In genomic region chr21:46316708-46317324, GRCh38 we compare ENCODE assay signal across 24 cellular contexts.
"Had no signal": no experiment of that assay in that cellular context is flagged by ENCODE, and none has a peak within 500 bp of the region (broad histone marks: within the 10 kb centered on the region; RNA-seq: fewer than 3 reads in every experiment).

No MANE protein-coding gene starts in this region.

- ATAC-seq: activated T-helper 17 cell treated with anti-CD3 and anti-CD28 coated beads, Interleukin-2, amount 50 U/mL, for 72 hours; PC-3; SK-N-SH treated with all-trans-retinoic acid at 6 μM for 48 hours had no signal

- H3K36me3 ChIP-seq: brain microvascular endothelial cell, cardiac muscle cell had no signal

- H3K4me3 ChIP-seq: cardiac muscle cell, SJSA1 had no signal

- H3K9me3 Mint-ChIP-seq: activated B cell treated with CpG ODN at 0.5 μM for 24 hours; activated naive CD4-positive, alpha-beta T cell treated with anti-CD3 and anti-CD28 coated beads for 36 hours; activated T-helper 17 cell treated with anti-CD3 and anti-CD28 coated beads, Interleukin-2, amount 50 U/mL, for 72 hours had no signal

- H3K36me3 Mint-ChIP-seq: activated naive CD8-positive, alpha-beta T cell had no signal

- DNase-seq: activated B cell treated with CpG ODN at 0.5 μM for 24 hours; activated CD4-positive, alpha-beta T cell treated with anti-CD3 and anti-CD28 coated beads for 1 hour; activated CD4-positive, alpha-beta T cell treated with anti-CD3 and anti-CD28 coated beads, Interleukin-2, amount 10 ng/mL, durations not matched to agents 24 days and 14 days; activated CD4-positive, alpha-beta T cell treated with anti-CD3 and anti-CD28 coated beads, Interleukin-2, amount 50 U/mL, for 48 hours; activated gamma-delta T cell; activated naive CD4-positive, alpha-beta T cell treated with anti-CD3 and anti-CD28 coated beads for 36 hours; activated T-cell treated with anti-CD3 and anti-CD28 coated beads for 4 hours; activated T-cell treated with anti-CD3 and anti-CD28 coated beads, Interleukin-2, amount 50 U/mL, for 48 hours; brain microvascular endothelial cell; Kasumi-1; NCI-H1105 treated with DMSO at 0.1 percent for 48 hours; NCI-H1436 treated with DMSO at 0.1 percent for 48 hours; NCI-H187; NCI-H2081; NCI-H446; NCI-H524; PC-3; SHP77; SW 1271 had no signal

- H3K27me3 Mint-ChIP-seq: activated B cell treated with CpG ODN at 0.5 μM for 24 hours; activated CD4-positive, alpha-beta T cell treated with anti-CD3 and anti-CD28 coated beads, Interleukin-2, amount 10 ng/mL, durations not matched to agents 24 days and 14 days; activated naive CD8-positive, alpha-beta T cell; activated T-helper 17 cell treated with anti-CD3 and anti-CD28 coated beads, Interleukin-2, amount 50 U/mL, for 72 hours had no signal

- H3K27ac ChIP-seq: brain microvascular endothelial cell, cardiac muscle cell, SJSA1 had no signal

- H3K4me3 Mint-ChIP-seq: activated B cell treated with CpG ODN at 0.5 μM for 24 hours; activated CD4-positive, alpha-beta T cell treated with anti-CD3 and anti-CD28 coated beads, Interleukin-2, amount 10 ng/mL, durations not matched to agents 24 days and 14 days; activated naive CD4-positive, alpha-beta T cell treated with anti-CD3 and anti-CD28 coated beads for 36 hours; activated naive CD8-positive, alpha-beta T cell; activated T-helper 17 cell treated with anti-CD3 and anti-CD28 coated beads, Interleukin-2, amount 50 U/mL, for 72 hours had no signal

- H3K27me3 ChIP-seq: brain microvascular endothelial cell, cardiac muscle cell, SJSA1 had no signal

- H3K27ac Mint-ChIP-seq: activated B cell treated with CpG ODN at 0.5 μM for 24 hours; activated CD4-positive, alpha-beta T cell treated with anti-CD3 and anti-CD28 coated beads, Interleukin-2, amount 10 ng/mL, durations not matched to agents 24 days and 14 days; activated naive CD4-positive, alpha-beta T cell treated with anti-CD3 and anti-CD28 coated beads for 36 hours; activated naive CD8-positive, alpha-beta T cell; activated T-helper 17 cell treated with anti-CD3 and anti-CD28 coated beads, Interleukin-2, amount 50 U/mL, for 72 hours had no signal

- H3K9me3 ChIP-seq: SJSA1 had no signal
